8 cellular contexts compared by ENCODE assay signal in genomic region chr1:36222481-36223372, GRCh38. TPM values are rescaled to one million over a fixed set of nuclear protein-coding genes. Genes with fewer than 3 reads are reported as not detected.
DNase-seq lines count a peak whose midpoint lies in the region; ATAC-seq, FAIRE-seq and TF ChIP-seq lines count a peak whose summit lies in the region.

No MANE protein-coding gene starts in this region.

- H3K36me3 ChIP-seq in MG63 = peaks cover 23% of the 10 kb centered on the region
- H3K36me3 ChIP-seq in bronchial epithelial cell (ENCODE audit: control insufficient read depth, insufficient read depth, low read length) = peaks cover 3% of the 10 kb centered on the region

- no peaks in the 10 kb centered on the region for H3K9me3 ChIP-seq in MG63

- DNase-seq in MG63 = no peak
- DNase-seq in bronchial epithelial cell (ENCODE audit: low read depth) = no peak
- no peak for DNase-seq in SIG-M5 treated with dmso at 0.1 percent for 504 hours (lab: John Stamatoyannopoulos, UW; ENCODE audit: unreplicated experiment)
- no peak for DNase-seq in NCI-H524 (lab: John Stamatoyannopoulos, UW)

- peaks cover 18% of the 10 kb centered on the region for H3K36me3 Mint-ChIP-seq in nephron (ENCODE audit: low read depth)

- TF ChIP-seq CTCF in C4-2B (conservative IDR thresholded peaks at IDR 0.05) (no peak), bronchial epithelial cell (IDR thresholded peaks at IDR 0.05; ENCODE audit: insufficient read depth, low read length, severe bottlenecking) (no peak), nephron (IDR thresholded peaks at IDR 0.05; ENCODE audit: unreplicated experiment in 3 of 3) (no peak)

- FAIRE-seq in bronchial epithelial cell (lab: Jason Lieb, UNC) = no peak

- peak overlapping the region; percentile 99 to 100 (median 99) for H3K27ac Mint-ChIP-seq in nephron

- ATAC-seq in GM18868 (IDR thresholded peaks at IDR 0.05; ENCODE audit: unreplicated experiment) (no peak), HG03457 (IDR thresholded peaks at IDR 0.05; ENCODE audit: unreplicated experiment) (no peak)

- H3K27ac ChIP-seq in C4-2B = peak overlapping the region; percentile 92; the same call in 1 of the 2 replicates

- H3K4me3 ChIP-seq in MG63 (peak overlapping the region; percentile 57), bronchial epithelial cell (ENCODE audit: low read depth, low read length) (peak overlapping the region; percentile 44)

- H3K4me3 Mint-ChIP-seq in nephron = peak overlapping the region; percentile 94 to 98 (median 96)

- H3K27me3 Mint-ChIP-seq in nephron (ENCODE audit: low read depth) = no peaks in the 10 kb centered on the region

- H3K4me1 Mint-ChIP-seq in nephron = peaks cover 29% of the 10 kb centered on the region

- no peaks in the 10 kb centered on the region for H3K27me3 ChIP-seq in MG63
- H3K27me3 ChIP-seq in bronchial epithelial cell (ENCODE audit: control insufficient read depth, insufficient read depth, low read length) = no peaks in the 10 kb centered on the region

- no peaks in the 10 kb centered on the region for H3K9me3 Mint-ChIP-seq in nephron

RNA-seq across cellular contexts. Expression of gene THRAP3, which starts 1.5 kb away (rescaled TPM):
- 77.6 and 84.6 TPM in 2 replicates for total RNA-seq in MG63 (2014; rRNA removed; shearing (Covaris generic); ENCODE audit: low replicate concordance)
- total RNA-seq in bronchial epithelial cell = 82.3 and 82.4 TPM in 2 replicates
